23 cellular contexts compared by ENCODE assay signal in genomic region chr4:41324861-41325260, GRCh38.
"Had no signal": no experiment of that assay in that cellular context is flagged by ENCODE, and none has a peak within 500 bp of the region (broad histone marks: within the 10 kb centered on the region; RNA-seq: fewer than 3 reads in every experiment).

No MANE protein-coding gene starts in this region.

- H3K9me3 Mint-ChIP-seq: activated naive CD4-positive, alpha-beta T cell treated with anti-CD3 and anti-CD28 coated beads, Interleukin-2, amount 50 U/mL, for 24 hours; activated T-cell treated with anti-CD3 and anti-CD28 coated beads, Interleukin-2, amount 50 U/mL, for 24 hours; activated T-helper 1 cell treated with anti-CD3 and anti-CD28 coated beads, Interleukin-12 subunit alpha, Interleukin-12 subunit beta, Interleukin-2, Interleukin-4 antibody, amounts not matched to agents 30 ng/mL and 10 ng/mL and 1 ng/mL, durations not matched to agents 14 hours and 24 hours and 36 hours had no signal

- H3K4me1 Mint-ChIP-seq: activated naive CD4-positive, alpha-beta T cell treated with anti-CD3 and anti-CD28 coated beads, Interleukin-2, amount 50 U/mL, for 24 hours had no signal

- H3K4me3 ChIP-seq: breast epithelium, PC-9 had no signal

- ATAC-seq: activated CD4-positive, CD25-positive, alpha-beta regulatory T cell treated with anti-CD3 and anti-CD28 coated beads, Interleukin-2, amount 50 U/mL, for 24 hours; activated CD8-positive, alpha-beta T cell treated with anti-CD3 and anti-CD28 coated beads, Interleukin-2, amount 10 ng/mL, durations not matched to agents 7 days and 5 days had no signal

- H3K27me3 ChIP-seq: breast epithelium had no signal

- H3K36me3 ChIP-seq: breast epithelium, WERI-Rb-1 had no signal

- H3K27ac ChIP-seq: PC-9, WERI-Rb-1 had no signal

- DNase-seq: activated CD4-positive, alpha-beta T cell treated with anti-CD3 and anti-CD28 coated beads for 4 hours; activated CD8-positive, alpha-beta memory T cell treated with anti-CD3 and anti-CD28 coated beads, Interleukin-2, amount 50 U/mL, for 48 hours; activated CD8-positive, alpha-beta T cell treated with anti-CD3 and anti-CD28 coated beads, Interleukin-2, amount 10 ng/mL, durations not matched to agents 7 days and 5 days; activated effector memory CD4-positive, alpha-beta T cell treated with Interleukin-2 at 50 U/mL for 16 hours; activated naive CD4-positive, alpha-beta T cell; activated T-cell treated with anti-CD3 and anti-CD28 coated beads, Interleukin-2, amount 50 U/mL, for 24 hours; aorta; caudate nucleus; MM.1S; NCI-H1105; NCI-H1436; NCI-H1694 treated with DMSO at 0.1 percent for 48 hours; NCI-H2029 treated with DMSO at 0.1 percent for 48 hours; NCI-H510A treated with DMSO at 0.1 percent for 48 hours; NCI-H69; PC-9; SIG-M5; T-helper 2 cell; WERI-Rb-1 had no signal

- H3K4me3 Mint-ChIP-seq: activated CD8-positive, alpha-beta T cell treated with anti-CD3 and anti-CD28 coated beads, Interleukin-2, amount 10 ng/mL, durations not matched to agents 7 days and 5 days; activated naive CD4-positive, alpha-beta T cell treated with anti-CD3 and anti-CD28 coated beads, Interleukin-2, amount 50 U/mL, for 24 hours; activated T-cell treated with anti-CD3 and anti-CD28 coated beads, Interleukin-2, amount 50 U/mL, for 24 hours; activated T-helper 1 cell treated with anti-CD3 and anti-CD28 coated beads, Interleukin-12 subunit alpha, Interleukin-12 subunit beta, Interleukin-2, Interleukin-4 antibody, amounts not matched to agents 30 ng/mL and 10 ng/mL and 1 ng/mL, durations not matched to agents 14 hours and 24 hours and 36 hours had no signal

- H3K27ac Mint-ChIP-seq: activated CD8-positive, alpha-beta T cell treated with anti-CD3 and anti-CD28 coated beads, Interleukin-2, amount 10 ng/mL, durations not matched to agents 7 days and 5 days; activated naive CD4-positive, alpha-beta T cell treated with anti-CD3 and anti-CD28 coated beads, Interleukin-2, amount 50 U/mL, for 24 hours; activated T-cell treated with anti-CD3 and anti-CD28 coated beads, Interleukin-2, amount 50 U/mL, for 24 hours; activated T-helper 1 cell treated with anti-CD3 and anti-CD28 coated beads, Interleukin-12 subunit alpha, Interleukin-12 subunit beta, Interleukin-2, Interleukin-4 antibody, amounts not matched to agents 30 ng/mL and 10 ng/mL and 1 ng/mL, durations not matched to agents 14 hours and 24 hours and 36 hours had no signal

- H3K36me3 Mint-ChIP-seq: activated naive CD4-positive, alpha-beta T cell treated with anti-CD3 and anti-CD28 coated beads, Interleukin-2, amount 50 U/mL, for 24 hours had no signal

- H3K9me3 ChIP-seq: breast epithelium had no signal

- H3K27me3 Mint-ChIP-seq: activated T-cell treated with anti-CD3 and anti-CD28 coated beads, Interleukin-2, amount 50 U/mL, for 24 hours had no signal
